ENCODE assay signal across 20 cellular contexts in the genomic region with DNA sequence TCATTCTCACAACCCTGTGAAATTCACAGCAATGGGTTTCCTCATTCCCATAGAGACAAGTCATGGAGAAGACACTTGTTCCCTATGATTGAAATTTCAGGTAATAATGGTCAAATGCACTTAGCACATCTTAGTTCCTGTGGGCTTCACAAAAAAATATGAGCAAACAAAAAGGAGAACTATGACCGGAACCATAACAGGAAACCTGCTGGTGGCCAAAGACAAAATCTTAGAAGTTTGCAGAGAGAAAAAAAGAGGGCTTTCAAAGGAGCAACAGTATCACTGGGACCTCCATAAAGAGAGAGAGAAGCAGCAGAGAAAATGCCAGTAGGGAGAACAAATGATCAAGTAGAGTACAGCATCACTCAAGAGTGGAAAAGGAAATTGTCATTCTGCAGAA.
"Had no signal": no experiment of that assay in that cellular context is flagged by ENCODE, and none has a peak within 500 bp of the region (broad histone marks: within the 10 kb centered on the region; RNA-seq: fewer than 3 reads in every experiment).

No MANE protein-coding gene starts in this region.

- H3K4me3 Mint-ChIP-seq: activated CD4-positive, alpha-beta T cell treated with anti-CD3 and anti-CD28 coated beads, Interleukin-2, amount 10 ng/mL, durations not matched to agents 7 days and 5 days; activated naive CD4-positive, alpha-beta T cell treated with anti-CD3 and anti-CD28 coated beads, Interleukin-2, amount 50 U/mL, for 24 hours; activated T-cell treated with anti-CD3 and anti-CD28 coated beads, Interleukin-2, amount 50 U/mL, for 72 hours; neural progenitor cell; stimulated activated naive CD8-positive, alpha-beta T cell treated with anti-CD3 and anti-CD28 coated beads, Interleukin-15, amount 100 ng/mL, for 72 hours; T-helper 1 cell treated with Interleukin-12 subunit alpha and Interleukin-12 subunit beta and Interleukin-4 antibody, amounts not matched to agents 30 μg/mL and 1 μg/mL, for 36 hours had no signal

- H3K36me3 Mint-ChIP-seq: activated naive CD4-positive, alpha-beta T cell treated with anti-CD3 and anti-CD28 coated beads, Interleukin-2, amount 50 U/mL, for 24 hours had no signal

- H3K9me3 ChIP-seq: breast epithelium, left lung, prostate gland, right atrium auricular region, suprapubic skin, transverse colon, vagina had no signal

- H3K27me3 Mint-ChIP-seq: stimulated activated naive CD8-positive, alpha-beta T cell treated with anti-CD3 and anti-CD28 coated beads, Interleukin-15, amount 100 ng/mL, for 72 hours had no signal

- H3K4me1 Mint-ChIP-seq: activated naive CD4-positive, alpha-beta T cell treated with anti-CD3 and anti-CD28 coated beads, Interleukin-2, amount 50 U/mL, for 24 hours; stimulated activated naive CD8-positive, alpha-beta T cell treated with anti-CD3 and anti-CD28 coated beads, Interleukin-15, amount 100 ng/mL, for 72 hours had no signal

- DNase-seq: activated CD4-positive, alpha-beta T cell treated with anti-CD3 and anti-CD28 coated beads, Interleukin-2, amount 10 ng/mL, durations not matched to agents 7 days and 5 days; activated CD8-positive, alpha-beta memory T cell treated with anti-CD3 and anti-CD28 coated beads, Interleukin-2, amount 50 U/mL, for 4 hours; activated gamma-delta T cell; activated T-cell treated with anti-CD3 and anti-CD28 coated beads, Interleukin-2, amount 50 U/mL, for 72 hours; erythroblast; kidney; left lung; mammary epithelial cell; stimulated activated naive CD8-positive, alpha-beta T cell treated with anti-CD3 and anti-CD28 coated beads, Interleukin-15, amount 100 ng/mL, for 72 hours; transverse colon had no signal

- H3K36me3 ChIP-seq: breast epithelium, left lung, neural progenitor cell, prostate gland, right atrium auricular region, suprapubic skin, transverse colon, vagina had no signal

- H3K27ac ChIP-seq: breast epithelium, coronary artery, neural progenitor cell, prostate gland, right atrium auricular region, suprapubic skin, transverse colon had no signal

- H3K4me1 ChIP-seq: breast epithelium, prostate gland, right atrium auricular region, transverse colon, vagina had no signal

- H3K27ac Mint-ChIP-seq: activated CD4-positive, alpha-beta T cell treated with anti-CD3 and anti-CD28 coated beads, Interleukin-2, amount 10 ng/mL, durations not matched to agents 7 days and 5 days; activated naive CD4-positive, alpha-beta T cell treated with anti-CD3 and anti-CD28 coated beads, Interleukin-2, amount 50 U/mL, for 24 hours; activated T-cell treated with anti-CD3 and anti-CD28 coated beads, Interleukin-2, amount 50 U/mL, for 72 hours; neural progenitor cell; stimulated activated naive CD8-positive, alpha-beta T cell treated with anti-CD3 and anti-CD28 coated beads, Interleukin-15, amount 100 ng/mL, for 72 hours; T-helper 1 cell treated with Interleukin-12 subunit alpha and Interleukin-12 subunit beta and Interleukin-4 antibody, amounts not matched to agents 30 μg/mL and 1 μg/mL, for 36 hours had no signal

- ATAC-seq: activated CD4-positive, CD25-positive, alpha-beta regulatory T cell treated with anti-CD3 and anti-CD28 coated beads, Interleukin-2, amount 50 U/mL, for 24 hours; activated T-cell treated with anti-CD3 and anti-CD28 coated beads, Interleukin-2, amount 50 U/mL, for 72 hours; left lung; stimulated activated naive CD8-positive, alpha-beta T cell treated with anti-CD3 and anti-CD28 coated beads, Interleukin-15, amount 100 ng/mL, for 72 hours had no signal

- H3K9me3 Mint-ChIP-seq: activated CD4-positive, alpha-beta T cell treated with anti-CD3 and anti-CD28 coated beads, Interleukin-2, amount 10 ng/mL, durations not matched to agents 7 days and 5 days; activated naive CD4-positive, alpha-beta T cell treated with anti-CD3 and anti-CD28 coated beads, Interleukin-2, amount 50 U/mL, for 24 hours; activated T-cell treated with anti-CD3 and anti-CD28 coated beads, Interleukin-2, amount 50 U/mL, for 72 hours; T-helper 1 cell treated with Interleukin-12 subunit alpha and Interleukin-12 subunit beta and Interleukin-4 antibody, amounts not matched to agents 30 μg/mL and 1 μg/mL, for 36 hours had no signal

- H3K27me3 ChIP-seq: breast epithelium, left lung, neural progenitor cell, right atrium auricular region, suprapubic skin, transverse colon, vagina had no signal

- H3K4me3 ChIP-seq: breast epithelium, coronary artery, left lung, neural progenitor cell, prostate gland, right atrium auricular region, suprapubic skin, transverse colon, vagina had no signal
